9 cellular contexts compared by ENCODE assay signal in the genomic region with DNA sequence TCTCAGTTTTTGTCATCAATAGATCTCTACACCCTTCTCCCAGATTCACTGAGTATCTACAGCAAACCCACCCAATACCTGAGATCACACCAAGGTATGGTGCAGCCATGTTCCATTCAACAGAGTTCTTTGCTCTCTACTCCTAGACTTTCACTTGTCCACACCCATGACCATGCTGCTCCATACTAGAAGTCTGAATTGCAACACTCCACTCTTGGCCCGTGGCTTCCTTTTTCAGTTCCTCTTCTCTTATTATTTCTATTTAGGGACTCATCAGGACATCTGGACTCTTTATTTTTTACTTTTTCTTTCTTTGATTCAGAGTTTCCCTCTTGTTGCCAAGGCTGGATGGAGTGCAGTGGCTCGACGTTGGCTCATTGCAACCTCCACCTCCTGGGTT. TPM values are rescaled to one million over a fixed set of nuclear protein-coding genes. Genes with fewer than 3 reads are reported as not detected.
DNase-seq lines count a peak whose midpoint lies in the region; ATAC-seq and TF ChIP-seq lines count a peak whose summit lies in the region.
"Had no signal": no experiment of that assay in that cellular context is flagged by ENCODE, and none has a peak within 500 bp of the region (broad histone marks: within the 10 kb centered on the region; RNA-seq: fewer than 3 reads in every experiment).

No MANE protein-coding gene starts in this region.

- TF ChIP-seq CTCF in OCI-LY7 (conservative IDR thresholded peaks at IDR 0.05; ENCODE audit: low read length) (no peak), fibroblast of mammary gland (conservative IDR thresholded peaks at IDR 0.05; ENCODE audit: control insufficient read depth, insufficient read depth, low read depth, low read length) (no peak), spleen (IDR thresholded peaks at IDR 0.05 in 8 of 11, conservative IDR thresholded peaks at IDR 0.05 in 3 of 11) (no peak)

- H4K20me1 ChIP-seq in OCI-LY7 (ENCODE audit: insufficient read depth, low read length) = peaks cover 48% of the 10 kb centered on the region

- no peaks in the 10 kb centered on the region for H3K9me3 ChIP-seq in OCI-LY7 (ENCODE audit: low read length)
- H3K9me3 ChIP-seq in spleen = no peaks in the 10 kb centered on the region

- no peak for TF ChIP-seq POLR2A in spleen (IDR thresholded peaks at IDR 0.05)

- H3K4me2 ChIP-seq in OCI-LY7 (ENCODE audit: low read length) = peak overlapping the region; percentile 68

- BruUV-seq in OCI-LY7 (replicated peaks; lab: Mats Ljungman, UMichigan) = no TSS peak

- H3K4me3 ChIP-seq in OCI-LY7 (ENCODE audit: low read depth, low read length, poor library complexity, severe bottlenecking) (no peak overlapping the region), fibroblast of mammary gland (ENCODE audit: control insufficient read depth, low read depth, low read length) (no peak overlapping the region), spleen (peak overlapping the region in 2 of 8 donors; percentile 7 to 39)

- intact Hi-C loops in OCI-LY7 (cut with micrococcal nuclease; ENCODE audit: unreplicated experiment) = no loop called here
- intact Hi-C loops in spleen (cut with DNase I; ENCODE audit: low total_unique reads) = loop anchor here (5.0 kb wide), 1 partner anchor 154 kb away; a partner anchor contains a TSS

- peak; percentile 42 for ATAC-seq in GM19467 (IDR thresholded peaks at IDR 0.05; ENCODE audit: unreplicated experiment)
- ATAC-seq in GM19452 (IDR thresholded peaks at IDR 0.05; ENCODE audit: unreplicated experiment) = no peak

- H3K79me2 ChIP-seq in OCI-LY7 (ENCODE audit: insufficient read depth, low read depth, low read length) = peaks cover 89% of the 10 kb centered on the region

- H3K36me3 ChIP-seq in OCI-LY7 (ENCODE audit: insufficient read depth, low read length) (peaks cover 80% of the 10 kb centered on the region), spleen (peaks cover 3 to 57% (median 36%) of the 10 kb centered on the region in 6 donors)

- no peak overlapping the region for H2AFZ ChIP-seq in OCI-LY7 (ENCODE audit: low read length)
- H2AFZ ChIP-seq: parathyroid adenoma had no signal

- POLR2A ChIA-PET in OCI-LY7 (lab: Charles Lee) = interaction anchor here (1.1 kb wide), 1 partner anchor 86 kb away, joined by 5 read pairs; no protein-coding TSS in a partner anchor

- H3K4me1 ChIP-seq in OCI-LY7 (ENCODE audit: insufficient read depth, low read length, poor library complexity, severe bottlenecking) = peaks cover 50% of the 10 kb centered on the region
- peaks cover 57 to 94% (median 79%) of the 10 kb centered on the region in 6 donors for H3K4me1 ChIP-seq in spleen

- H3K27me3 ChIP-seq in spleen (replicated peaks in 1 of 7) = no peaks in the 10 kb centered on the region

- peak; percentile 57 for DNase-seq in OCI-LY7 (ENCODE audit: low spot score)
- DNase-seq in fibroblast of mammary gland (ENCODE audit: low read depth) = peak; percentile 67
- no peak for DNase-seq in spleen
- no peak for DNase-seq in NCI-H510A treated with DMSO at 0.1 percent for 48 hours (lab: John Stamatoyannopoulos, UW)
- DNase-seq in NCI-H774 (lab: John Stamatoyannopoulos, UW) = no peak
- DNase-seq in LoVo (ENCODE audit: low spot score) = no peak

- H3K27ac ChIP-seq in OCI-LY7 (ENCODE audit: low read depth, low read length, poor library complexity, severe bottlenecking) (peak overlapping the region; percentile 64), spleen (peak overlapping the region in 7 of 8 donors; percentile 6 to 73 (median 69))
- H3K27ac ChIP-seq: parathyroid adenoma had no signal

- 7 to 33% (median 15%) methylated on average over 3 of the region's 3 CpGs for WGBS in spleen, 5 donors

- H3K9me2 ChIP-seq in OCI-LY7 (ENCODE audit: insufficient read depth, low read length) = no peaks in the 10 kb centered on the region

- CTCF ChIA-PET in OCI-LY7 (lab: Charles Lee; ENCODE audit: unreplicated experiment) = interaction anchor here (0.6 to 0.9 kb wide), 2 partner anchors 26 to 170 kb away, joined by 3 read pairs; no protein-coding TSS in a partner anchor

RNA-seq across cellular contexts. Expression of a gene that starts 37.1 kb away (rescaled TPM):
- total RNA-seq in OCI-LY7 (2014; rRNA removed; shearing (Covaris generic)) = 267 and 467 TPM in 2 replicates
- total RNA-seq in OCI-LY7 (2022) (646 and 654 TPM in 2 replicates), spleen (100 to 1,000 TPM; 234 to 645 (median 289) TPM)
- 100 to 1,000 TPM; 104 to 199 (median 142) TPM for polyA plus RNA-seq in spleen

Comparison
In these comparisons a context has a peak if more than half of its experiments do, and no peak if none do; other contexts are left out.
1. DNase-seq: peak in OCI-LY7 (single experiment) and fibroblast of mammary gland (single experiment); none in spleen (single experiment), NCI-H510A treated with DMSO at 0.1 percent for 48 hours (single experiment), NCI-H774 (single experiment) and LoVo (single experiment).